8 cellular contexts compared by ENCODE assay signal in the genomic region with DNA sequence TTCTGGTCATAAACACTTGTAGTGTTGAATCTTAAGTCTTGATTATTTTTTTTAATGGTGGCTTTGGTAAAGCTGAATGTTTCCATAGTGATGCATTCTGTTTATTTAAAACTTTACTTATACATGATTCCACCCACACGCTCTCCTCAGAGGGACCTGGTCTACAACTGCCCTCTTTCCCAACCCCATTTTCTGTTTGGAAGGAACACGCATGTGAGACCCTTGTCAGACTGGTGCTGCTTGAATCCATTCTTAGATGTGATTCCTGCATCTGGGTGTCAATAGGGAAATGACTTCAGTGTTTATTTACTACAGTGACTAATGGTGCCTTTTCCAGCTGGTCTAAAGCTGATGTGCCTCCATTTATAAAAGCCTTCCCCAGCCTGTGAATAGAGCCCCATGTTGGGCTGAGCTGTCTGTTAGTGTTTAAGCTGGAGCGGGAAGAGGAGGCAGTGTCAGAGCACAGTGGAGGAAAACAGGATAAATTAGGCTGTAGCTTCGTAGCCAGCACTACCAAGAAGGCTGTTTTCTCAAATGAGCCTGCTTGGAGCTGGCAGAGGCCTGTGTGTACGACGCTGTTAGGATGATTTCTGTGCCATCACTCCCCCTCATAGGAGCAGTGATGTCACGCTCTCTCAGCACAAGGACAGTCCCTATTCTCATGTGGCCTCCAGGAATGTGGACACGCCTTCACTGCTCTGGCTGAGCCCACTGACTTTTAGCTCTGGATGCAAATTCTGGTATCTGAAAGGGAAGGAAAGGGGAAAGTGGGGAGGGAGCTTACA. TPM values are rescaled to one million over a fixed set of nuclear protein-coding genes. Genes with fewer than 3 reads are reported as not detected.
DNase-seq lines count a peak whose midpoint lies in the region; ATAC-seq and TF ChIP-seq lines count a peak whose summit lies in the region.
"Had no signal": no experiment of that assay in that cellular context is flagged by ENCODE, and none has a peak within 500 bp of the region (broad histone marks: within the 10 kb centered on the region; RNA-seq: fewer than 3 reads in every experiment).

No MANE protein-coding gene starts in this region.

- H3K27me3 ChIP-seq in SK-N-SH (ENCODE audit: insufficient read depth) (no peaks in the 10 kb centered on the region), fibroblast of lung (ENCODE audit: control insufficient read depth, insufficient read depth, low read length) (no peaks in the 10 kb centered on the region), muscle layer of colon (ENCODE audit: control insufficient read depth in 1 of 2, insufficient read depth in 2 of 2, low read length in 2 of 2) (no peaks in the 10 kb centered on the region)

- TF ChIP-seq RAD21 in SK-N-SH (IDR thresholded peaks at IDR 0.05; ENCODE audit: low read length), result no peak

- no peak for TF ChIP-seq EP300 in SK-N-SH (IDR thresholded peaks at IDR 0.05; ENCODE audit: borderline replicate concordance in 1 of 2, low read depth in 1 of 2, low read length in 1 of 2)

- H3F3A ChIP-seq in SK-N-SH (replicated peaks; ENCODE audit: insufficient read depth), result peaks cover 6% of the 10 kb centered on the region

- H3K79me2 ChIP-seq in SK-N-SH (ENCODE audit: insufficient read depth) (no peaks in the 10 kb centered on the region), fibroblast of lung (ENCODE audit: control insufficient read depth, insufficient read depth, low read length) (no peaks in the 10 kb centered on the region)

- DNase-seq in SK-N-SH (peak; percentile 56), fibroblast of lung (ENCODE audit: low read depth in 2 of 2) (peak; percentile 68 to 95), foreskin melanocyte (no peak)
- DNase-seq in stimulated activated CD8-positive, alpha-beta memory T cell treated with anti-CD3 and anti-CD28 coated beads, Interleukin-4, amount 100 ng/mL, for 48 hours, result no peak
- DNase-seq: effector CD4-positive, alpha-beta T cell had no signal

- H2AFZ ChIP-seq in SK-N-SH (ENCODE audit: low read depth) (no peak overlapping the region), fibroblast of lung (ENCODE audit: low read length) (no peak overlapping the region)

- H3K4me3 ChIP-seq in SK-N-SH (ENCODE audit: low read depth in 2 of 2, low read length in 1 of 2) (no peak overlapping the region), fibroblast of lung (replicated peaks in 1 of 4; ENCODE audit: control extremely low read depth in 1 of 4, insufficient read depth in 1 of 4, low read depth in 3 of 4, low read length in 4 of 4) (no peak overlapping the region), muscle layer of colon (ENCODE audit: low read depth in 1 of 2, low read length in 2 of 2) (no peak overlapping the region), urinary bladder (ENCODE audit: low read depth, low read length) (no peak overlapping the region)

- POLR2A ChIA-PET in SK-N-SH (lab: Yijun Ruan, JAX), result interaction anchor here (0.8 to 9.1 kb wide), 7 partner anchors 16 to 31 kb away, joined by 3 to 213 read pairs (median 11); partner anchors contain the start of gene C11orf96

- H3K36me3 ChIP-seq in SK-N-SH (replicated peaks in 1 of 2; ENCODE audit: control insufficient read depth in 1 of 2, insufficient read depth in 2 of 2, low read length in 1 of 2) (peaks cover 18 to 32% of the 10 kb centered on the region in 2 experiments), fibroblast of lung (ENCODE audit: control insufficient read depth, insufficient read depth, low read length) (peaks cover 9% of the 10 kb centered on the region), muscle layer of colon (ENCODE audit: insufficient read depth, low read length) (peaks cover 15% of the 10 kb centered on the region), urinary bladder (ENCODE audit: insufficient read depth) (no peaks in the 10 kb centered on the region)

- H3K27ac ChIP-seq in SK-N-SH (ENCODE audit: low read depth in 2 of 2, low read length in 1 of 2) (peak overlapping the region; percentile 27 to 100; a peak in 3 of 4 replicates), fibroblast of lung (ENCODE audit: insufficient read depth, low read length) (peak overlapping the region; percentile 83), muscle layer of colon (ENCODE audit: low read depth, low read length) (peak overlapping the region; percentile 72), urinary bladder (ENCODE audit: low read depth) (peak overlapping the region; percentile 76)

- peaks cover 4% of the 10 kb centered on the region; the same call in 1 of the 2 replicates for H4K20me1 ChIP-seq in SK-N-SH (ENCODE audit: insufficient read depth)
- no peaks in the 10 kb centered on the region for H4K20me1 ChIP-seq in fibroblast of lung (ENCODE audit: control insufficient read depth, extremely low read depth, insufficient read depth, low read length)

- no peak overlapping the region for H3K4me2 ChIP-seq in SK-N-SH
- H3K4me2 ChIP-seq in fibroblast of lung (ENCODE audit: extremely low read depth, insufficient read depth, low read length), result peak overlapping the region; percentile 41

- H3K9ac ChIP-seq in SK-N-SH (no peak overlapping the region), fibroblast of lung (ENCODE audit: insufficient read depth, low read length) (peak overlapping the region; percentile 41), muscle layer of colon (ENCODE audit: low read length) (no peak overlapping the region)

- WGBS in SK-N-SH (ENCODE audit: low lambda C conversion rate), result 85% methylated on average over 8 of the region's 8 CpGs
- 20% methylated on average over 8 of the region's 8 CpGs for WGBS in urinary bladder

- TF ChIP-seq CTCF in SK-N-SH (IDR thresholded peaks at IDR 0.05) (no peak), fibroblast of lung (conservative IDR thresholded peaks at IDR 0.05 in 1 of 2, IDR thresholded peaks at IDR 0.05 in 1 of 2; ENCODE audit: low read depth in 1 of 2, low read length in 2 of 2) (no peak)

- H3K9me2 ChIP-seq in SK-N-SH, result no peaks in the 10 kb centered on the region

- peaks cover 4 to 89% of the 10 kb centered on the region in 2 experiments; a peak in 3 of 4 replicates for H3K4me1 ChIP-seq in SK-N-SH (ENCODE audit: control insufficient read depth in 1 of 2, insufficient read depth in 2 of 2, low read depth in 1 of 2, low read length in 1 of 2)
- H3K4me1 ChIP-seq in fibroblast of lung (ENCODE audit: control insufficient read depth, extremely low read depth, insufficient read depth, low read length), result peaks cover 34% of the 10 kb centered on the region
- peaks cover 47% of the 10 kb centered on the region for H3K4me1 ChIP-seq in muscle layer of colon (ENCODE audit: insufficient read depth, low read length)
- no peaks in the 10 kb centered on the region for H3K4me1 ChIP-seq in urinary bladder (ENCODE audit: insufficient read depth)

- CTCF ChIA-PET in SK-N-SH (lab: Yijun Ruan, JAX), result interaction anchor here (0.8 to 15.0 kb wide), 10 partner anchors 8 to 118 kb away, joined by 3 to 222 read pairs (median 16); partner anchors contain the start of gene C11orf96

- ATAC-seq in GM19397 (IDR thresholded peaks at IDR 0.05; ENCODE audit: unreplicated experiment), result no peak

- H3K9me3 ChIP-seq in SK-N-SH (no peaks in the 10 kb centered on the region), fibroblast of lung (ENCODE audit: control insufficient read depth, insufficient read depth, low read depth, low read length) (no peaks in the 10 kb centered on the region), muscle layer of colon (ENCODE audit: low read length) (no peaks in the 10 kb centered on the region)

TF ChIP-seq in SK-N-SH, 30 proteins besides CTCF, POLR2A, EP300 and RAD21:
- peak; percentile 37; the same call in 1 of the 2 replicates for TF ChIP-seq MXI1 (IDR thresholded peaks at IDR 0.05; ENCODE audit: low read depth, low read length)
- peak; percentile 52 for TF ChIP-seq CHD2 (IDR thresholded peaks at IDR 0.05; ENCODE audit: low read length, partially characterized antibody)
- no peak for TF ChIP-seq NFIC (IDR thresholded peaks at IDR 0.05; ENCODE audit: borderline replicate concordance)
TF ChIP-seq in SK-N-SH: peak in this region for 2.

RNA-seq across cellular contexts. Expression of gene C11orf96, which starts 18.9 kb away (rescaled TPM):
- 11.1 and 18.0 TPM in 2 replicates for polyA plus RNA-seq in SK-N-SH (2012; rRNA removed)
- 14.6 and 28.5 TPM in 2 replicates for polyA plus RNA-seq in SK-N-SH (2012; cell fraction: cytosol; rRNA removed)
- 20.2 and 38.7 TPM in 2 replicates for polyA plus RNA-seq in SK-N-SH (2012; cell fraction: nucleus; rRNA removed)
- 5.6 and 8.4 TPM in 2 replicates for total RNA-seq in fibroblast of lung
- 0.80 and 2.5 TPM in 2 replicates for polyA plus RNA-seq in fibroblast of lung
- 0.92 and 3.7 TPM in 2 replicates for polyA plus RNA-seq in fibroblast of lung (2012)
- 0.90 TPM in 1 of 2 replicates, not detected in the other for polyA minus RNA-seq in fibroblast of lung (ENCODE audit: low replicate concordance)
- total RNA-seq in urinary bladder, result 21.4 TPM
- 226 TPM for polyA plus RNA-seq in urinary bladder

RNA-seq across cellular contexts. Expression of gene ALKBH3, which starts 42.9 kb away (rescaled TPM):
- polyA plus RNA-seq in SK-N-SH (2012; rRNA removed) (27.0 and 34.2 TPM in 2 replicates), fibroblast of lung (49.5 and 56.1 TPM in 2 replicates), urinary bladder (27.7 TPM)
- polyA plus RNA-seq in SK-N-SH (2012; cell fraction: cytosol; rRNA removed), result 31.6 and 37.2 TPM in 2 replicates
- 27.6 and 30.8 TPM in 2 replicates for polyA plus RNA-seq in SK-N-SH (2012; cell fraction: nucleus; rRNA removed)
- total RNA-seq in fibroblast of lung (31.6 and 39.0 TPM in 2 replicates), urinary bladder (30.2 TPM)
- polyA plus RNA-seq in fibroblast of lung (2012), result 35.5 and 36.7 TPM in 2 replicates
- 17.6 and 21.6 TPM in 2 replicates for polyA minus RNA-seq in fibroblast of lung (ENCODE audit: low replicate concordance)

Comparison
In these comparisons a context has a peak if more than half of its experiments do, and no peak if none do; other contexts are left out.
1. DNase-seq: peak in SK-N-SH (single experiment) and fibroblast of lung (2 of 2); none in foreskin melanocyte (single experiment) and stimulated activated CD8-positive, alpha-beta memory T cell treated with anti-CD3 and anti-CD28 coated beads, Interleukin-4, amount 100 ng/mL, for 48 hours (single experiment).
2. Peak in every context shown above with its lines, with median percentiles within 50 percentile points of each other: H3K27ac ChIP-seq.